In genomic region chr18:6401687-6402086, GRCh38 we compare ENCODE assay signal across 16 cellular contexts. TPM values are rescaled to one million over a fixed set of nuclear protein-coding genes. Genes with fewer than 3 reads are reported as not detected.
DNase-seq lines count a peak whose midpoint lies in the region; FAIRE-seq and TF ChIP-seq lines count a peak whose summit lies in the region.
"Had no signal": no experiment of that assay in that cellular context is flagged by ENCODE, and none has a peak within 500 bp of the region (broad histone marks: within the 10 kb centered on the region; RNA-seq: fewer than 3 reads in every experiment).

No MANE protein-coding gene starts in this region.

- no peaks in the 10 kb centered on the region for H3K4me1 Mint-ChIP-seq in activated T-cell treated with anti-CD3 and anti-CD28 coated beads, Interleukin-2, amount 50 U/mL, for 24 hours (ENCODE audit: low read depth)

- no peaks in the 10 kb centered on the region for H3K36me3 Mint-ChIP-seq in activated T-cell treated with anti-CD3 and anti-CD28 coated beads, Interleukin-2, amount 50 U/mL, for 24 hours (ENCODE audit: low read depth)

- TF ChIP-seq CTCF in HFF-Myc (IDR thresholded peaks at IDR 0.05; ENCODE audit: low read depth, low read length, missing control alignments) (peak; percentile 29), astrocyte of the spinal cord (IDR thresholded peaks at IDR 0.05; ENCODE audit: low read depth, low read length) (peak; percentile 24), neural cell (IDR thresholded peaks at IDR 0.05; ENCODE audit: poor library complexity, severe bottlenecking) (peak; percentile 53)

- no peaks in the 10 kb centered on the region for H3F3A ChIP-seq in neural cell (ENCODE audit: insufficient read depth, low read length, poor library complexity, severe bottlenecking)

- TF ChIP-seq RAD21 in neural cell (conservative IDR thresholded peaks at IDR 0.05): peak; percentile 61

- no peak overlapping the region for H3K27ac Mint-ChIP-seq in activated T-cell treated with anti-CD3 and anti-CD28 coated beads, Interleukin-2, amount 50 U/mL, for 24 hours
- H3K27ac Mint-ChIP-seq: activated B cell treated with CpG ODN at 0.5 μM for 24 hours had no signal

- no peaks in the 10 kb centered on the region for H3K9me2 ChIP-seq in neural cell (ENCODE audit: insufficient read depth, low read length)

- FAIRE-seq in GM19239 (lab: Jason Lieb, UNC): no peak
- FAIRE-seq: GM18507 had no signal

- DNase-seq in NCI-H2081 (lab: John Stamatoyannopoulos, UW): peak; percentile 10 to 44
- DNase-seq in NCI-H2081 treated with DMSO at 0.1 percent for 48 hours (lab: John Stamatoyannopoulos, UW): no peak
- DNase-seq in HFF-Myc (ENCODE audit: extremely low read depth, low read depth): no peak
- DNase-seq in astrocyte of the spinal cord (ENCODE audit: low read depth, low spot score): no peak
- no peak for DNase-seq in activated T-cell treated with anti-CD3 and anti-CD28 coated beads, Interleukin-2, amount 50 U/mL, for 24 hours
- DNase-seq in NOMO-1 (lab: John Stamatoyannopoulos, UW; ENCODE audit: unreplicated experiment in 2 of 2): no peak
- no peak for DNase-seq in GM19239 (ENCODE audit: insufficient read length, low spot score)
- DNase-seq: activated B cell treated with CpG ODN at 0.5 μM for 24 hours; amniotic stem cell; gastrocnemius medialis; MG63; NCI-H446; SIG-M5; stimulated activated CD4-positive, alpha-beta T cell treated with anti-CD3 and anti-CD28 coated beads, Interleukin-15, amount 100 ng/mL, for 24 hours had no signal

- no peak overlapping the region for H3K4me2 ChIP-seq in neural cell (ENCODE audit: low read length)

- in situ Hi-C loops in astrocyte of the spinal cord (cut with HindIII; ENCODE audit: low sequenced_read_pairs): no loop called here

- no peak overlapping the region for H3K27ac ChIP-seq in neural cell (ENCODE audit: low read length)
- H3K27ac ChIP-seq: gastrocnemius medialis had no signal

- H3K9me3 ChIP-seq in neural cell (ENCODE audit: low read length): no peaks in the 10 kb centered on the region
- H3K9me3 ChIP-seq: gastrocnemius medialis, MG63 had no signal

- no peaks in the 10 kb centered on the region for H3K9me3 Mint-ChIP-seq in activated T-cell treated with anti-CD3 and anti-CD28 coated beads, Interleukin-2, amount 50 U/mL, for 24 hours
- H3K9me3 Mint-ChIP-seq: activated B cell treated with CpG ODN at 0.5 μM for 24 hours had no signal

- no peaks in the 10 kb centered on the region for H4K20me1 ChIP-seq in neural cell (ENCODE audit: insufficient read depth)

- no peaks in the 10 kb centered on the region for H3K79me2 ChIP-seq in neural cell (replicated peaks; ENCODE audit: insufficient read depth, low read length)

- H2AFZ ChIP-seq in neural cell (ENCODE audit: low read depth, low read length): no peak overlapping the region

- H3K27me3 Mint-ChIP-seq in activated T-cell treated with anti-CD3 and anti-CD28 coated beads, Interleukin-2, amount 50 U/mL, for 24 hours: no peaks in the 10 kb centered on the region
- H3K27me3 Mint-ChIP-seq: activated B cell treated with CpG ODN at 0.5 μM for 24 hours had no signal

- H3K9ac ChIP-seq in neural cell (ENCODE audit: low read length): no peak overlapping the region

- H3K27me3 ChIP-seq in neural cell (ENCODE audit: insufficient read depth, low read depth, low read length): no peaks in the 10 kb centered on the region
- H3K27me3 ChIP-seq: gastrocnemius medialis, MG63 had no signal

- no peak for TF ChIP-seq EP300 in neural cell (conservative IDR thresholded peaks at IDR 0.05; ENCODE audit: poor library complexity, severe bottlenecking)

- H3K4me3 Mint-ChIP-seq in activated T-cell treated with anti-CD3 and anti-CD28 coated beads, Interleukin-2, amount 50 U/mL, for 24 hours: no peak overlapping the region
- H3K4me3 Mint-ChIP-seq: activated B cell treated with CpG ODN at 0.5 μM for 24 hours had no signal

- no peaks in the 10 kb centered on the region for H3K36me3 ChIP-seq in neural cell (ENCODE audit: insufficient read depth, low read length)
- H3K36me3 ChIP-seq: gastrocnemius medialis, MG63 had no signal

- no peak overlapping the region for H3K4me3 ChIP-seq in HFF-Myc (replicated peaks; ENCODE audit: low read depth, low read length)
- no peak overlapping the region for H3K4me3 ChIP-seq in astrocyte of the spinal cord (ENCODE audit: low read depth, low read length)
- H3K4me3 ChIP-seq in neural cell (ENCODE audit: low read length): no peak overlapping the region
- H3K4me3 ChIP-seq: gastrocnemius medialis, MG63 had no signal

TF ChIP-seq in neural cell, 6 proteins besides CTCF, POLR2A, EP300 and RAD21:
- TF ChIP-seq SMC3 (conservative IDR thresholded peaks at IDR 0.05; ENCODE audit: poor library complexity) (peak; percentile 62), EZH2 (IDR thresholded peaks at IDR 0.05; ENCODE audit: borderline replicate concordance, insufficient read depth, low read length, poor library complexity, severe bottlenecking) (no peak), TAF1 (IDR thresholded peaks at IDR 0.05; ENCODE audit: low read depth) (no peak)

RNA-seq across cellular contexts. Expression of gene L3MBTL4, which starts 13.0 kb away (rescaled TPM):
- polyA plus RNA-seq in neural cell: 0.16 and 0.90 TPM in 2 replicates
- polyA minus RNA-seq in neural cell: 0.73 and 1.7 TPM in 2 replicates

Comparison
In these comparisons a context has a peak if more than half of its experiments do, and no peak if none do; other contexts are left out.
1. DNase-seq: peak in NCI-H2081 (2 of 2); none in NCI-H2081 treated with DMSO at 0.1 percent for 48 hours (single experiment), HFF-Myc (single experiment), astrocyte of the spinal cord (single experiment), activated T-cell treated with anti-CD3 and anti-CD28 coated beads, Interleukin-2, amount 50 U/mL, for 24 hours (single experiment), NOMO-1 (0 of 2) and GM19239 (single experiment).
2. Peak in every context shown above with its lines, with median percentiles within 50 percentile points of each other: CTCF ChIP-seq.